16 cellular contexts compared by ENCODE assay signal in genomic region chr10:79026806-79027146, GRCh38. TPM values are rescaled to one million over a fixed set of nuclear protein-coding genes. Genes with fewer than 3 reads are reported as not detected.
DNase-seq lines count a peak whose midpoint lies in the region; ATAC-seq and TF ChIP-seq lines count a peak whose summit lies in the region.
"Had no signal": no experiment of that assay in that cellular context is flagged by ENCODE, and none has a peak within 500 bp of the region (broad histone marks: within the 10 kb centered on the region; RNA-seq: fewer than 3 reads in every experiment).

No MANE protein-coding gene starts in this region.

- no peak overlapping the region for H2AFZ ChIP-seq in Karpas-422 (ENCODE audit: low read length)
- H2AFZ ChIP-seq: GM23248, PC-9 had no signal

- no peaks in the 10 kb centered on the region for H3K36me3 ChIP-seq in Karpas-422 (ENCODE audit: insufficient read depth, low read length)
- H3K36me3 ChIP-seq: BLaER1 treated with 17β-estradiol and CSF1 and Interleukin-3, amounts not matched to agents 10 nM and 100 nM had no signal

- DNase-seq in activated naive CD8-positive, alpha-beta T cell treated with anti-CD3 and anti-CD28 coated beads for 36 hours, result no peak
- DNase-seq in coronary artery (ENCODE audit: low spot score) (peak; percentile 54), 8988T (no peak), Karpas-422 (no peak), NCI-H1694 (lab: John Stamatoyannopoulos, UW) (no peak)
- no peak for DNase-seq in naive thymus-derived CD8-positive, alpha-beta T cell
- DNase-seq: DMS153, GM23248, KG1, NCI-H2081, NCI-H774, PC-9 had no signal

- no peaks in the 10 kb centered on the region for H4K20me1 ChIP-seq in Karpas-422 (ENCODE audit: insufficient read depth, low read depth, low read length)
- H4K20me1 ChIP-seq: BLaER1 treated with 17β-estradiol and CSF1 and Interleukin-3, amounts not matched to agents 10 nM and 100 nM had no signal

- ATAC-seq in naive thymus-derived CD8-positive, alpha-beta T cell, result no peak
- ATAC-seq: A549 had no signal

- H3K27ac Mint-ChIP-seq in activated naive CD8-positive, alpha-beta T cell, result no peak overlapping the region
- H3K27ac Mint-ChIP-seq in activated naive CD8-positive, alpha-beta T cell treated with anti-CD3 and anti-CD28 coated beads for 36 hours, result no peak overlapping the region
- peak overlapping the region in 8 of 10 donors; percentile 69 to 91 (median 78) for H3K27ac Mint-ChIP-seq in naive thymus-derived CD8-positive, alpha-beta T cell

- no peaks in the 10 kb centered on the region for H3K9me2 ChIP-seq in Karpas-422 (replicated peaks; ENCODE audit: insufficient read depth, low read length)

- no peaks in the 10 kb centered on the region for H3K27me3 Mint-ChIP-seq in activated naive CD8-positive, alpha-beta T cell
- H3K27me3 Mint-ChIP-seq in activated naive CD8-positive, alpha-beta T cell treated with anti-CD3 and anti-CD28 coated beads for 36 hours, result no peaks in the 10 kb centered on the region
- no peaks in the 10 kb centered on the region for H3K27me3 Mint-ChIP-seq in naive thymus-derived CD8-positive, alpha-beta T cell

- no peaks in the 10 kb centered on the region for H3K9me3 Mint-ChIP-seq in activated naive CD8-positive, alpha-beta T cell (ENCODE audit: low read depth)
- no peaks in the 10 kb centered on the region for H3K9me3 Mint-ChIP-seq in activated naive CD8-positive, alpha-beta T cell treated with anti-CD3 and anti-CD28 coated beads for 36 hours
- H3K9me3 Mint-ChIP-seq in naive thymus-derived CD8-positive, alpha-beta T cell, result no peaks in the 10 kb centered on the region

- H3K4me2 ChIP-seq in Karpas-422 (ENCODE audit: low read depth, low read length, poor library complexity, severe bottlenecking), result no peak overlapping the region
- H3K4me2 ChIP-seq: A549, PC-9 had no signal

- peak overlapping the region; percentile 5 for H3K4me3 Mint-ChIP-seq in activated naive CD8-positive, alpha-beta T cell
- no peak overlapping the region for H3K4me3 Mint-ChIP-seq in activated naive CD8-positive, alpha-beta T cell treated with anti-CD3 and anti-CD28 coated beads for 36 hours
- peak overlapping the region in 9 of 10 donors; percentile 15 to 84 (median 72) for H3K4me3 Mint-ChIP-seq in naive thymus-derived CD8-positive, alpha-beta T cell

- POLR2A ChIA-PET in naive thymus-derived CD8-positive, alpha-beta T cell (lab: Charles Lee), result interaction anchor here (0.6 to 1.4 kb wide), 2 partner anchors 87 to 296 kb away, joined by 3 to 4 read pairs; no protein-coding TSS in a partner anchor

- H3K9me3 ChIP-seq in Karpas-422 (ENCODE audit: low read length), result no peaks in the 10 kb centered on the region
- H3K9me3 ChIP-seq: A549; BLaER1 treated with 17β-estradiol and CSF1 and Interleukin-3, amounts not matched to agents 10 nM and 100 nM; Caco-2 had no signal

- no peaks in the 10 kb centered on the region for H3K36me3 Mint-ChIP-seq in activated naive CD8-positive, alpha-beta T cell
- no peaks in the 10 kb centered on the region for H3K36me3 Mint-ChIP-seq in activated naive CD8-positive, alpha-beta T cell treated with anti-CD3 and anti-CD28 coated beads for 36 hours
- H3K36me3 Mint-ChIP-seq in naive thymus-derived CD8-positive, alpha-beta T cell, result no peaks in the 10 kb centered on the region

- H3K4me1 Mint-ChIP-seq in activated naive CD8-positive, alpha-beta T cell (ENCODE audit: low read depth), result peaks cover 44% of the 10 kb centered on the region
- H3K4me1 Mint-ChIP-seq in activated naive CD8-positive, alpha-beta T cell treated with anti-CD3 and anti-CD28 coated beads for 36 hours, result peaks cover 31% of the 10 kb centered on the region
- H3K4me1 Mint-ChIP-seq in naive thymus-derived CD8-positive, alpha-beta T cell, result peaks cover 40 to 77% (median 56%) of the 10 kb centered on the region in 4 donors

- no peaks in the 10 kb centered on the region for H3K79me2 ChIP-seq in Karpas-422 (ENCODE audit: low read length)

- no peaks in the 10 kb centered on the region; the same call in 1 of the 2 replicates for H3K27me3 ChIP-seq in Karpas-422 (ENCODE audit: low read length)
- H3K27me3 ChIP-seq: BLaER1 treated with 17β-estradiol and CSF1 and Interleukin-3, amounts not matched to agents 10 nM and 100 nM had no signal

- H3K4me1 ChIP-seq in Karpas-422 (ENCODE audit: low read length), result peaks cover 18% of the 10 kb centered on the region
- H3K4me1 ChIP-seq: A549, Caco-2 had no signal

- H3K4me3 ChIP-seq in coronary artery, result no peak overlapping the region
- H3K4me3 ChIP-seq in Karpas-422 (ENCODE audit: low read length), result no peak overlapping the region
- H3K4me3 ChIP-seq: A549; BLaER1 treated with 17β-estradiol and CSF1 and Interleukin-3, amounts not matched to agents 10 nM and 100 nM; GM23248; PC-9 had no signal

- TF ChIP-seq CTCF in coronary artery (IDR thresholded peaks at IDR 0.05), result no peak

- no peak overlapping the region for H3K9ac ChIP-seq in Karpas-422 (ENCODE audit: low read length)
- H3K9ac ChIP-seq: BLaER1 treated with 17β-estradiol and CSF1 and Interleukin-3, amounts not matched to agents 10 nM and 100 nM; GM23248 had no signal

- H3K27ac ChIP-seq in coronary artery (no peak overlapping the region), Karpas-422 (ENCODE audit: low read length) (no peak overlapping the region)
- H3K27ac ChIP-seq: A549; BLaER1 treated with 17β-estradiol and CSF1 and Interleukin-3, amounts not matched to agents 10 nM and 100 nM; GM23248; PC-9 had no signal

RNA-seq across cellular contexts. Expression of gene ZMIZ1, which starts 42.0 kb away (rescaled TPM):
- total RNA-seq in activated naive CD8-positive, alpha-beta T cell treated with anti-CD3 and anti-CD28 coated beads for 36 hours, result 10 to 100 TPM; 27.3 to 28.2 TPM
- 10 to 100 TPM; 11.2 to 11.6 TPM for total RNA-seq in naive thymus-derived CD8-positive, alpha-beta T cell
- polyA plus RNA-seq in naive thymus-derived CD8-positive, alpha-beta T cell, result 1 to 10 TPM; 1.4 to 2.7 (median 2.6) TPM
- 63.0 and 73.1 TPM in 2 replicates for total RNA-seq in Karpas-422 (2014; rRNA removed; shearing (Covaris generic); ENCODE audit: low replicate concordance)

Comparison
In these comparisons a context has a peak if more than half of its experiments do, and no peak if none do; other contexts are left out.
1. H3K27ac Mint-ChIP-seq: peak in naive thymus-derived CD8-positive, alpha-beta T cell (8 of 10); none in activated naive CD8-positive, alpha-beta T cell (single experiment) and activated naive CD8-positive, alpha-beta T cell treated with anti-CD3 and anti-CD28 coated beads for 36 hours (single experiment).